16 cellular contexts compared by ENCODE assay signal in genomic region chr4:139311909-139312308, GRCh38. TPM values are rescaled to one million over a fixed set of nuclear protein-coding genes. Genes with fewer than 3 reads are reported as not detected.
DNase-seq lines count a peak whose midpoint lies in the region; ATAC-seq, FAIRE-seq and TF ChIP-seq lines count a peak whose summit lies in the region.
"Had no signal": no experiment of that assay in that cellular context is flagged by ENCODE, and none has a peak within 500 bp of the region (broad histone marks: within the 10 kb centered on the region; RNA-seq: fewer than 3 reads in every experiment).

No MANE protein-coding gene starts in this region.

- H3K56ac ChIP-seq in mesendoderm (ENCODE audit: low read length): no peak overlapping the region

- H3K4me3 Mint-ChIP-seq in CD14-positive monocyte (no peak overlapping the region), activated B cell treated with CpG ODN at 0.5 μM for 24 hours (no peak overlapping the region)

- H2BK120ac ChIP-seq in mesendoderm (ENCODE audit: low read depth, low read length): no peak overlapping the region

- peaks cover 3% of the 10 kb centered on the region for H3K4me1 ChIP-seq in mesendoderm (ENCODE audit: control insufficient read depth, low read depth, low read length)
- H3K4me1 ChIP-seq: BE2C, SJSA1 had no signal

- H3K79me1 ChIP-seq in mesendoderm (ENCODE audit: low read length): peaks cover 1% of the 10 kb centered on the region

- no peak overlapping the region for H3K9ac ChIP-seq in mesendoderm (ENCODE audit: low read length)

- no peak overlapping the region for H3K4me2 ChIP-seq in mesendoderm (ENCODE audit: low read length)

- no peak overlapping the region for H3K27ac ChIP-seq in mesendoderm (ENCODE audit: low read depth, low read length)
- H3K27ac ChIP-seq: neutrophil, SJSA1, thoracic aorta had no signal

- TF ChIP-seq CTCF in CD14-positive monocyte (IDR thresholded peaks at IDR 0.05) (no peak), D721Med (IDR thresholded peaks at IDR 0.05; ENCODE audit: insufficient read depth, missing control alignments) (no peak), activated B cell treated with CpG ODN at 0.5 μM for 24 hours (IDR thresholded peaks at IDR 0.05) (no peak)

- H3K4ac ChIP-seq in mesendoderm (ENCODE audit: low read depth, low read length): no peak overlapping the region

- ATAC-seq in activated B cell treated with CpG ODN at 0.5 μM for 24 hours (ENCODE audit: low read depth) (no peak), HG03520 (IDR thresholded peaks at IDR 0.05; ENCODE audit: unreplicated experiment) (no peak)
- ATAC-seq: esophagus mucosa, HCT116, sciatic nerve had no signal

- no peak overlapping the region for H3K4me3 ChIP-seq in mesendoderm (ENCODE audit: low read length)
- H3K4me3 ChIP-seq: MG63, SJSA1, thoracic aorta had no signal

- no peaks in the 10 kb centered on the region for H3K27me3 Mint-ChIP-seq in CD14-positive monocyte (ENCODE audit: low read depth in 3 of 3)
- no peaks in the 10 kb centered on the region for H3K27me3 Mint-ChIP-seq in activated B cell treated with CpG ODN at 0.5 μM for 24 hours

- H3K79me2 ChIP-seq in mesendoderm (ENCODE audit: control insufficient read depth, insufficient read depth, low read length): peaks cover 75% of the 10 kb centered on the region

- H3K27me3 ChIP-seq in mesendoderm (ENCODE audit: insufficient read depth, low read length, poor library complexity): no peaks in the 10 kb centered on the region
- H3K27me3 ChIP-seq: BE2C, MG63, neutrophil, SJSA1 had no signal

- H2AK5ac ChIP-seq in mesendoderm (ENCODE audit: low read length): no peak overlapping the region

- POLR2A ChIA-PET in activated B cell treated with CpG ODN at 0.5 μM for 24 hours (lab: Charles Lee): interaction anchor here (0.5 to 2.2 kb wide), 3 partner anchors 11 to 134 kb away, joined by 3 to 14 read pairs (median 3); partner anchors contain the start of genes ELF2 and NAA15

- H3K27ac Mint-ChIP-seq in CD14-positive monocyte (peak overlapping the region in 4 of 7 donors; percentile 40 to 75 (median 50)), activated B cell treated with CpG ODN at 0.5 μM for 24 hours (peak overlapping the region; percentile 20)

- H3K9me3 Mint-ChIP-seq in CD14-positive monocyte (no peaks in the 10 kb centered on the region), activated B cell treated with CpG ODN at 0.5 μM for 24 hours (no peaks in the 10 kb centered on the region)

- H3K4me1 Mint-ChIP-seq in CD14-positive monocyte: peaks cover 47% of the 10 kb centered on the region
- peaks cover 67% of the 10 kb centered on the region for H3K4me1 Mint-ChIP-seq in activated B cell treated with CpG ODN at 0.5 μM for 24 hours

- peak; percentile 6 for FAIRE-seq in D721Med (lab: Jason Lieb, UNC)

- H4K8ac ChIP-seq in mesendoderm (ENCODE audit: low read depth, low read length): no peak overlapping the region

- H2BK15ac ChIP-seq in mesendoderm (replicated peaks; ENCODE audit: low read depth): no peak overlapping the region

- CTCF ChIA-PET in activated B cell treated with CpG ODN at 0.5 μM for 24 hours (lab: Charles Lee): interaction anchor here (0.6 kb wide), 1 partner anchor 17 kb away, joined by 3 read pairs; no protein-coding TSS in a partner anchor

- no peak overlapping the region for H3K23ac ChIP-seq in mesendoderm (ENCODE audit: low read length)

- H2BK5ac ChIP-seq in mesendoderm (ENCODE audit: low read length): no peak overlapping the region

- DNase-seq in CD14-positive monocyte (ENCODE audit: low spot score) (no peak), D721Med (ENCODE audit: insufficient read length, low spot score) (no peak), activated B cell treated with CpG ODN at 0.5 μM for 24 hours (no peak), mesendoderm (peak; percentile 27), NCI-H774 (lab: John Stamatoyannopoulos, UW) (no peak), cardiac septum (ENCODE audit: low spot score) (no peak)
- DNase-seq: BE2C, MG63, NCI-H187 had no signal

- peaks cover 0 to 7% of the 10 kb centered on the region in 2 donors for H3K36me3 Mint-ChIP-seq in CD14-positive monocyte
- H3K36me3 Mint-ChIP-seq in activated B cell treated with CpG ODN at 0.5 μM for 24 hours (ENCODE audit: low read depth): peaks cover 13% of the 10 kb centered on the region

- no CpG with 5 or more reads among the region's 3 CpGs for whole genome bisulfite sequencing in mesendoderm (ENCODE audit: extremely low coverage, insufficient coverage, low lambda C conversion rate)

- no peak overlapping the region for H4K5ac ChIP-seq in mesendoderm (ENCODE audit: low read length)

- no peaks in the 10 kb centered on the region for H3K36me3 ChIP-seq in mesendoderm (ENCODE audit: control insufficient read depth, insufficient read depth, low read length)
- H3K36me3 ChIP-seq: neutrophil, thoracic aorta had no signal

- peak overlapping the region; percentile 39 for H3K18ac ChIP-seq in mesendoderm (ENCODE audit: low read length)

- intact Hi-C loops in CD14-positive monocyte (cut with micrococcal nuclease): no loop called here
- intact Hi-C loops in activated B cell treated with CpG ODN at 0.5 μM for 24 hours (cut with micrococcal nuclease): no loop called here
- intact Hi-C loops in cardiac septum (cut with DNase I): no loop called here

RNA-seq across cellular contexts. Expression of gene NDUFC1, which starts 9.6 kb away (rescaled TPM):
- polyA plus RNA-seq in CD14-positive monocyte: 100 to 1,000 TPM; 123 to 134 TPM
- 34.3 and 35.9 TPM in 2 replicates for total RNA-seq in activated B cell treated with CpG ODN at 0.5 μM for 24 hours
- 194 TPM for polyA plus RNA-seq in mesendoderm (2013, experiment 1 of 2)
- polyA plus RNA-seq in mesendoderm (2013, experiment 2 of 2): 202 TPM
- 175 TPM for total RNA-seq in cardiac septum

RNA-seq across cellular contexts. Expression of gene NAA15, which starts 10.6 kb away (rescaled TPM):
- polyA plus RNA-seq in CD14-positive monocyte: 10 to 100 TPM in 1 of 2 donors, 1 to 10 TPM in 1; 8.8 to 20.2 TPM
- total RNA-seq in activated B cell treated with CpG ODN at 0.5 μM for 24 hours (62.6 and 66.5 TPM in 2 replicates), cardiac septum (37.9 TPM)
- 55.8 TPM for polyA plus RNA-seq in mesendoderm (2013, experiment 1 of 2)
- polyA plus RNA-seq in mesendoderm (2013, experiment 2 of 2): 53.5 TPM

RNA-seq across cellular contexts. Expression of gene MGARP, which starts 31.9 kb away (rescaled TPM):
- polyA plus RNA-seq in CD14-positive monocyte: under 1 TPM in 1 of 2 donors, not detected in 1; 0.19 TPM
- total RNA-seq in activated B cell treated with CpG ODN at 0.5 μM for 24 hours (not detected in 2 replicates), cardiac septum (0.81 TPM)
- polyA plus RNA-seq in mesendoderm (2013, experiment 1 of 2): 0.51 TPM
- polyA plus RNA-seq in mesendoderm (2013, experiment 2 of 2): 0.59 TPM
